ENCODE assay signal across 1 cellular context in genomic region chr2:152508446-152508845, GRCh38.
TF ChIP-seq lines count a peak whose summit lies in the region.

No MANE protein-coding gene starts in this region.

TF ChIP-seq in HEK293, 187 proteins besides CTCF, POLR2A, EP300 and RAD21 (continued from another document):
- TF ChIP-seq ZNF488 (tag by site-specific recombination; IDR thresholded peaks at IDR 0.05): no peak
- TF ChIP-seq ZNF600 (tag by site-specific recombination; IDR thresholded peaks at IDR 0.05): 0 out of 2 replicates have a peak, but pooled peaks have one; percentile 27
- TF ChIP-seq ZNF473 (tag by site-specific recombination; IDR thresholded peaks at IDR 0.05): no peak
- TF ChIP-seq ZNF335 (tag by site-specific recombination; conservative IDR thresholded peaks at IDR 0.05): no peak
- peak; percentile 43 for TF ChIP-seq ZFHX2 (tag by site-specific recombination; conservative IDR thresholded peaks at IDR 0.05)
- TF ChIP-seq ZBTB26 (tag by site-specific recombination; optimal IDR thresholded peaks at IDR 0.05): no peak
- no peak for TF ChIP-seq ZNF830 (tag by site-specific recombination; IDR thresholded peaks at IDR 0.05; ENCODE audit: low read depth)
- TF ChIP-seq ZNF449 (tag by site-specific recombination; IDR thresholded peaks at IDR 0.05): no peak
- no peak for TF ChIP-seq ZNF776 (tag by site-specific recombination; IDR thresholded peaks at IDR 0.05; ENCODE audit: borderline replicate concordance)
- no peak for TF ChIP-seq ZBTB1 (tag by site-specific recombination; IDR thresholded peaks at IDR 0.05)
- TF ChIP-seq ZNF561 (tag by site-specific recombination; IDR thresholded peaks at IDR 0.05; ENCODE audit: borderline replicate concordance): no peak
